In the genomic region with DNA sequence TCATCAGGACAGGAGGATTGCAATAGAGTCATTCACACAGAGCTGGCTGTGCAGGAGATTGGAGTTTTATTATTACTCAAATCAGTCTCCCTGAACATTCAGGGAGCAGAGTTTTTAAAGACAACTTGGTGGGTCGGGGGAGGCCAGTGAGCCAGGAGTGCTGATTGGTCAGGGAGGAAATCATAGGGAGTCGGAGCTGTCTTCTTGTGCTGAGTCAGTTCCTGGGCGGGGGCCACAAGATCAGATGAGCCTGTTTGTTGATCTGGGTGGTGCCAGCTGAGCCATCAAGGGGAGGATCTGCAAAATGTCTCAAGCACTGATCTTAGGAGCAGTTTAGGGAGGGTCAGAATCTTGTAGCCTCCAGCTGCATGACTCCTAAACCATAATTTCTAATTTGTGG, we compare ENCODE assay signal across 8 cellular contexts. TPM values are rescaled to one million over a fixed set of nuclear protein-coding genes. Genes with fewer than 3 reads are reported as not detected.
A peak's percentile ranks its signal among the peaks of the same experiment; 100 is the strongest.
DNase-seq lines count a peak whose midpoint lies in the region; ATAC-seq and TF ChIP-seq lines count a peak whose summit lies in the region.
"Not testable (repeated sequence)": the region's sequence is repeated elsewhere in the genome, so short reads cannot be mapped to it uniquely, and the experiment has no call there.

No MANE protein-coding gene starts in this region.

- 10 to 12% methylated on average over 3 of the region's 3 CpGs for WGBS in GM23248 (ENCODE audit: low coverage in 1 of 2, low lambda C conversion rate in 2 of 2, missing lambda C conversion rate in 2 of 2), 2 experiments

- not testable (repeated sequence) for H3K36me3 ChIP-seq in GM23248 (ENCODE audit: low read depth)

- H3K4me1 Mint-ChIP-seq in activated naive CD4-positive, alpha-beta T cell treated with anti-CD3 and anti-CD28 coated beads for 36 hours (ENCODE audit: low read depth) = peaks cover 42% of the 10 kb centered on the region
- peaks cover 16% of the 10 kb centered on the region for H3K4me1 Mint-ChIP-seq in type B pancreatic cell (ENCODE audit: unreplicated experiment)

- H3K36me3 Mint-ChIP-seq in activated naive CD4-positive, alpha-beta T cell treated with anti-CD3 and anti-CD28 coated beads for 36 hours (ENCODE audit: low read depth) = peaks cover 14% of the 10 kb centered on the region
- H3K36me3 Mint-ChIP-seq in type B pancreatic cell = peaks cover 11% of the 10 kb centered on the region

- peaks cover 28% of the 10 kb centered on the region for H3F3A ChIP-seq in GM23248 (ENCODE audit: insufficient read depth)

- not testable (repeated sequence) for H3K27me3 Mint-ChIP-seq in activated naive CD4-positive, alpha-beta T cell treated with anti-CD3 and anti-CD28 coated beads for 36 hours (ENCODE audit: low read depth); type B pancreatic cell

- DNase-seq in GM23248 = peak; percentile 72
- DNase-seq in RKO (ENCODE audit: low spot score) = peak; percentile 47
- DNase-seq in activated CD4-positive, alpha-beta T cell treated with anti-CD3 and anti-CD28 coated beads, Interleukin-2, amount 50 U/mL, for 1 hour = peak; percentile 35
- peak; percentile 87 for DNase-seq in activated naive CD4-positive, alpha-beta T cell treated with anti-CD3 and anti-CD28 coated beads for 36 hours
- peak; percentile 89 for DNase-seq in epithelial cell of prostate (ENCODE audit: low read depth, low spot score)
- peak; percentile 39 to 56 for DNase-seq in left colon
- peak; percentile 15 for DNase-seq in stimulated activated CD4-positive, alpha-beta T cell treated with anti-CD3 and anti-CD28 coated beads, Interleukin-12 subunit alpha, Interleukin-12 subunit beta, amount 100 ng/mL, for 4 hours
- DNase-seq in type B pancreatic cell (ENCODE audit: extremely low spot score, unreplicated experiment) = not testable (repeated sequence)

- H3K4me1 ChIP-seq in GM23248 (ENCODE audit: insufficient read depth) = peaks cover 24% of the 10 kb centered on the region

- intact Hi-C loops in activated naive CD4-positive, alpha-beta T cell treated with anti-CD3 and anti-CD28 coated beads for 36 hours (cut with micrococcal nuclease); left colon (cut with DNase I, micrococcal nuclease): not testable (repeated sequence)

- in situ Hi-C loops in GM23248 (cut with MboI) = not testable (repeated sequence)

- peak overlapping the region; percentile 79 for H3K27ac Mint-ChIP-seq in activated naive CD4-positive, alpha-beta T cell treated with anti-CD3 and anti-CD28 coated beads for 36 hours
- H3K27ac Mint-ChIP-seq in type B pancreatic cell = peak overlapping the region; percentile 36

- peaks cover 12% of the 10 kb centered on the region for H3K9me3 Mint-ChIP-seq in activated naive CD4-positive, alpha-beta T cell treated with anti-CD3 and anti-CD28 coated beads for 36 hours
- H3K9me3 Mint-ChIP-seq in type B pancreatic cell = not testable (repeated sequence)

- H4K20me1 ChIP-seq in GM23248 (ENCODE audit: insufficient read depth) = not testable (repeated sequence)

- H3K9ac ChIP-seq in GM23248 = not testable (repeated sequence)

- not testable (repeated sequence) for TF ChIP-seq CTCF in type B pancreatic cell (conservative IDR thresholded peaks at IDR 0.05)

- H3K27me3 ChIP-seq in GM23248 (replicated peaks; ENCODE audit: insufficient read depth) = not testable (repeated sequence)

- H3K4me3 Mint-ChIP-seq in activated naive CD4-positive, alpha-beta T cell treated with anti-CD3 and anti-CD28 coated beads for 36 hours = not testable (repeated sequence)
- H3K4me3 Mint-ChIP-seq in type B pancreatic cell = peak overlapping the region; percentile 51

- ATAC-seq in left colon = not testable (repeated sequence)

- CTCF ChIA-PET in activated naive CD4-positive, alpha-beta T cell treated with anti-CD3 and anti-CD28 coated beads for 36 hours (lab: Charles Lee) = interaction anchor here (1.6 kb wide), 1 partner anchor 9 kb away, joined by 4 read pairs; no protein-coding TSS in a partner anchor

- not testable (repeated sequence) for H3K9me2 ChIP-seq in GM23248 (ENCODE audit: insufficient read depth)

- peaks cover 16% of the 10 kb centered on the region for H3K79me2 ChIP-seq in GM23248 (ENCODE audit: insufficient read depth)

- 0 out of 2 replicates have a peak overlapping the region, but pooled peaks have one; percentile 0 for H2AFZ ChIP-seq in GM23248

- H3K27ac ChIP-seq in GM23248 (peak overlapping the region; percentile 69), epithelial cell of prostate (peak overlapping the region; percentile 98)

- not testable (repeated sequence) for H3K9me3 ChIP-seq in GM23248 (ENCODE audit: low read depth)

- H3K4me3 ChIP-seq in GM23248 = not testable (repeated sequence)

- H3K4me2 ChIP-seq in GM23248 (ENCODE audit: unreplicated experiment) = peak overlapping the region; percentile 2

RNA-seq across cellular contexts. Expression of a gene that starts 2.9 kb away (rescaled TPM):
- 24.4 and 27.4 TPM in 2 replicates for total RNA-seq in GM23248 (2014; rRNA removed; shearing (Covaris generic))
- polyA plus RNA-seq in GM23248 (2016; fragmentation: Nextera tagmentation; extraction: Ambion mirVana) = 26.8 and 29.9 TPM in 2 replicates
- total RNA-seq in activated naive CD4-positive, alpha-beta T cell treated with anti-CD3 and anti-CD28 coated beads for 36 hours = 10 to 100 TPM; 39.6 to 42.5 TPM
- 10 to 100 TPM; 30.4 to 48.2 TPM for total RNA-seq in left colon
- total RNA-seq in type B pancreatic cell (ENCODE audit: low replicate concordance) = 42.3 and 74.9 TPM in 2 replicates
